16 cellular contexts compared by ENCODE assay signal in the genomic region with DNA sequence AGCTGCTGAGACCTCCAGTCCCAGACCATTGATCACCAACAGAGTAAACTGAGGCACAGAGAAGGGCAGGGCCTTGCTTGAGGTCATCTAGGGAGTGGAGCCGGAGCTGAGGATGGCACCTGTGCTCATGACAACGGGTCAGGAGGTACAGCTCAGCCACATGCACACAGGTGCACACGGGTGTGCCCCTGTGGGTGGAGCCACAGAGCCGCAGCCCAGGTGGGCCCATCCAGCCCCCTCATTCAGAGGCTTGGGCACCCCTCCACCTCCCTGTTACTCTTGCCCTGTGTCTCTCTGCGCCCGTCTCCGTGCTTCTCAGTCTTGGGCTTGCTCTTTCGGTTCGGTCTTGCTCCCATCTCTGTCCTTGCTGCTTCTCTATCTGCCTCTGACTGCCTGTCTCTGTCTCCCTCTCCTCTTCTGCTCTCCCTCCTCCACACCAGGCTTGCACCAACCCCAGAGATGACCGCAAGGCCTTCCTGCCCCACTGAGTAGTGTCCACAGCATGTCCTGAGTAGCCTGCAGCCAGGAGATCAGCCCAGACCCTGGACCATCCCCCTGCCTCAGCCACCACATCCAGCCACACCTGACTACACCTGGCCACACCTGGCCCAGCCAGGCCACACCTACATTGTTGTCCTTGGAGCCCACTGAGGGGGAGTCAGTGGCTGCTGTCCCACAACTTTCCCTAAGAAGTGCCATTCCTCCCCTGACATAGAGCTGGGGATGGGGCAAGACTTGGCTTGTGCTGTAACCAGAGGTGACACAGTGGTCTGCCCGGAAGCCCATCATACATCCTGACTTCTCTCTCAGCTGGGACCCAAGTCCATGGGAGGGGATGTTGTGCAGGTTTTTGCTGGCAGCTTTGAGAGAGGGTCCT. TPM values are rescaled to one million over a fixed set of nuclear protein-coding genes. Genes with fewer than 3 reads are reported as not detected.
"Had no signal": no experiment of that assay in that cellular context is flagged by ENCODE, and none has a peak within 500 bp of the region (broad histone marks: within the 10 kb centered on the region; RNA-seq: fewer than 3 reads in every experiment).

No MANE protein-coding gene starts in this region.

- DNase-seq: activated CD4-positive, alpha-beta memory T cell treated with anti-CD3 and anti-CD28 coated beads, Interleukin-2, amount 10 ng/mL, durations not matched to agents 7 days and 5 days; activated CD4-positive, alpha-beta T cell treated with anti-CD3 and anti-CD28 coated beads for 36 hours; anterior cingulate cortex; hippocampal formation; left ventricle myocardium superior; SK-N-SH; stimulated activated CD4-positive, alpha-beta T cell treated with anti-CD3 and anti-CD28 coated beads, Interleukin-1b, Interleukin-23, amount 100 ng/mL, for 48 hours; T-helper 1 cell; tibial artery; WERI-Rb-1 had no signal

- H3K27me3 Mint-ChIP-seq: activated CD4-positive, alpha-beta memory T cell treated with anti-CD3 and anti-CD28 coated beads, Interleukin-2, amount 10 ng/mL, durations not matched to agents 7 days and 5 days; activated CD4-positive, alpha-beta T cell treated with anti-CD3 and anti-CD28 coated beads for 36 hours had no signal

- H3K9ac ChIP-seq: SK-N-SH had no signal

- H3K9me3 Mint-ChIP-seq: activated CD4-positive, alpha-beta memory T cell treated with anti-CD3 and anti-CD28 coated beads, Interleukin-2, amount 10 ng/mL, durations not matched to agents 7 days and 5 days had no signal

- H3K27ac ChIP-seq: tibial artery, vagina, WERI-Rb-1 had no signal

- ATAC-seq: activated CD4-positive, alpha-beta T cell treated with anti-CD3 and anti-CD28 coated beads for 36 hours; esophagus mucosa; left ventricle myocardium superior; sciatic nerve had no signal

- H3K4me2 ChIP-seq: SK-N-SH had no signal

- H3K36me3 ChIP-seq: vagina, WERI-Rb-1 had no signal

- H3K4me3 Mint-ChIP-seq: activated CD4-positive, alpha-beta memory T cell treated with anti-CD3 and anti-CD28 coated beads, Interleukin-2, amount 10 ng/mL, durations not matched to agents 7 days and 5 days; activated CD4-positive, alpha-beta T cell treated with anti-CD3 and anti-CD28 coated beads for 36 hours had no signal

- H3K4me3 ChIP-seq: tibial artery, vagina had no signal

- H3K27me3 ChIP-seq: tibial artery, vagina had no signal

- H3K4me1 Mint-ChIP-seq: activated CD4-positive, alpha-beta memory T cell treated with anti-CD3 and anti-CD28 coated beads, Interleukin-2, amount 10 ng/mL, durations not matched to agents 7 days and 5 days; activated CD4-positive, alpha-beta T cell treated with anti-CD3 and anti-CD28 coated beads for 36 hours had no signal

- H3K27ac Mint-ChIP-seq: activated CD4-positive, alpha-beta memory T cell treated with anti-CD3 and anti-CD28 coated beads, Interleukin-2, amount 10 ng/mL, durations not matched to agents 7 days and 5 days had no signal

- H3K9me3 ChIP-seq: SK-N-SH, tibial artery, vagina had no signal

RNA-seq across cellular contexts. Expression of gene CRYBB3, which starts 39.3 kb away (rescaled TPM):
- total RNA-seq: left ventricle myocardium superior, mesenteric fat pad, osteocyte, pulmonary artery endothelial cell, sciatic nerve, vagina had no signal

RNA-seq across cellular contexts. Expression of gene CRYBB2, which starts 59.1 kb away (rescaled TPM):
- total RNA-seq: activated CD4-positive, alpha-beta memory T cell treated with anti-CD3 and anti-CD28 coated beads, Interleukin-2, amount 10 ng/mL, durations not matched to agents 7 days and 5 days; esophagus mucosa; left ventricle myocardium superior; mesenteric fat pad; osteocyte; pulmonary artery endothelial cell; sciatic nerve; vagina had no signal
